ENCODE assay signal across 25 cellular contexts in genomic region chr9:27078685-27079084, GRCh38. TPM values are rescaled to one million over a fixed set of nuclear protein-coding genes. Genes with fewer than 3 reads are reported as not detected.
"Had no signal": no experiment of that assay in that cellular context is flagged by ENCODE, and none has a peak within 500 bp of the region (broad histone marks: within the 10 kb centered on the region; RNA-seq: fewer than 3 reads in every experiment).

No MANE protein-coding gene starts in this region.

- ATAC-seq: activated T-cell treated with anti-CD3 and anti-CD28 coated beads, Interleukin-2, amount 50 U/mL, for 72 hours; left colon; naive thymus-derived CD4-positive, alpha-beta T cell; psoas muscle; sciatic nerve; stimulated activated effector memory CD8-positive, alpha-beta T cell treated with anti-CD3 and anti-CD28 coated beads, Interleukin-12 subunit alpha, Interleukin-12 subunit beta, amount 100 ng/mL, for 72 hours; upper lobe of right lung had no signal

- H2AFZ ChIP-seq: neural progenitor cell had no signal

- H3K9me3 ChIP-seq: breast epithelium, esophagus squamous epithelium, psoas muscle, thoracic aorta, upper lobe of right lung had no signal

- H3K36me3 Mint-ChIP-seq: stimulated activated effector memory CD8-positive, alpha-beta T cell treated with anti-CD3 and anti-CD28 coated beads, Interleukin-12 subunit alpha, Interleukin-12 subunit beta, amount 100 ng/mL, for 72 hours had no signal

- H3K27me3 Mint-ChIP-seq: memory B cell; naive thymus-derived CD4-positive, alpha-beta T cell had no signal

- H3K27ac Mint-ChIP-seq: activated T-cell treated with anti-CD3 and anti-CD28 coated beads, Interleukin-2, amount 50 U/mL, for 72 hours; memory B cell; naive thymus-derived CD4-positive, alpha-beta T cell; neural progenitor cell; stimulated activated effector memory CD8-positive, alpha-beta T cell treated with anti-CD3 and anti-CD28 coated beads, Interleukin-12 subunit alpha, Interleukin-12 subunit beta, amount 100 ng/mL, for 72 hours; T-helper 1 cell treated with Interleukin-12 subunit alpha and Interleukin-12 subunit beta and Interleukin-4 antibody, amounts not matched to agents 30 μg/mL and 1 μg/mL, for 36 hours had no signal

- H3K4me1 ChIP-seq: breast epithelium, esophagus squamous epithelium, psoas muscle, upper lobe of right lung had no signal

- H3K4me3 ChIP-seq: breast epithelium, coronary artery, esophagus squamous epithelium, neural progenitor cell, psoas muscle, smooth muscle cell, thoracic aorta, upper lobe of right lung had no signal

- H3K4me2 ChIP-seq: neural progenitor cell, smooth muscle cell had no signal

- DNase-seq: activated CD4-positive, alpha-beta T cell treated with anti-CD3 and anti-CD28 coated beads for 1 hour; activated CD4-positive, alpha-beta T cell treated with anti-CD3 and anti-CD28 coated beads, Interleukin-2, amount 50 U/mL, for 4 hours; activated effector memory CD4-positive, alpha-beta T cell treated with anti-CD3 and anti-CD28 coated beads, Interleukin-2, amount 50 U/mL, for 16 hours; activated naive CD4-positive, alpha-beta T cell treated with anti-CD3 and anti-CD28 coated beads, Interleukin-2, amount 50 U/mL, for 16 hours; activated T-cell treated with anti-CD3 and anti-CD28 coated beads, Interleukin-2, amount 50 U/mL, for 72 hours; effector CD8-positive, alpha-beta T cell; esophagus squamous epithelium; hippocampal formation; left colon; naive thymus-derived CD4-positive, alpha-beta T cell; psoas muscle; stimulated activated CD4-positive, alpha-beta T cell treated with anti-CD3 and anti-CD28 coated beads, Interleukin-4, amount 100 ng/mL, for 24 hours; upper lobe of right lung had no signal

- H3K27ac ChIP-seq: breast epithelium, coronary artery, esophagus squamous epithelium, neural progenitor cell, psoas muscle, thoracic aorta, upper lobe of right lung had no signal

- H3K9ac ChIP-seq: neural progenitor cell had no signal

- H3K4me1 Mint-ChIP-seq: memory B cell; naive thymus-derived CD4-positive, alpha-beta T cell; neural progenitor cell; stimulated activated effector memory CD8-positive, alpha-beta T cell treated with anti-CD3 and anti-CD28 coated beads, Interleukin-12 subunit alpha, Interleukin-12 subunit beta, amount 100 ng/mL, for 72 hours had no signal

- H3K27me3 ChIP-seq: breast epithelium, esophagus squamous epithelium, neural progenitor cell, upper lobe of right lung had no signal

- H3K36me3 ChIP-seq: breast epithelium, neural progenitor cell, thoracic aorta, upper lobe of right lung had no signal

- H3K9me3 Mint-ChIP-seq: memory B cell; neural progenitor cell; stimulated activated effector memory CD8-positive, alpha-beta T cell treated with anti-CD3 and anti-CD28 coated beads, Interleukin-12 subunit alpha, Interleukin-12 subunit beta, amount 100 ng/mL, for 72 hours; T-helper 1 cell treated with Interleukin-12 subunit alpha and Interleukin-12 subunit beta and Interleukin-4 antibody, amounts not matched to agents 30 μg/mL and 1 μg/mL, for 36 hours had no signal

- FAIRE-seq: astrocyte, islet of Langerhans had no signal

- H3K4me3 Mint-ChIP-seq: activated T-cell treated with anti-CD3 and anti-CD28 coated beads, Interleukin-2, amount 50 U/mL, for 72 hours; memory B cell; naive thymus-derived CD4-positive, alpha-beta T cell; neural progenitor cell; stimulated activated effector memory CD8-positive, alpha-beta T cell treated with anti-CD3 and anti-CD28 coated beads, Interleukin-12 subunit alpha, Interleukin-12 subunit beta, amount 100 ng/mL, for 72 hours; T-helper 1 cell treated with Interleukin-12 subunit alpha and Interleukin-12 subunit beta and Interleukin-4 antibody, amounts not matched to agents 30 μg/mL and 1 μg/mL, for 36 hours had no signal

RNA-seq across cellular contexts. Expression of gene TEK, which starts 30.3 kb away (rescaled TPM):
- total RNA-seq: activated CD8-positive, alpha-beta memory T cell treated with anti-CD3 and anti-CD28 coated beads for 36 hours; activated T-cell treated with anti-CD3 and anti-CD28 coated beads, Interleukin-2, amount 50 U/mL, for 72 hours; naive thymus-derived CD4-positive, alpha-beta T cell had no signal
- polyA plus RNA-seq: naive thymus-derived CD4-positive, alpha-beta T cell had no signal
